In the genomic region with DNA sequence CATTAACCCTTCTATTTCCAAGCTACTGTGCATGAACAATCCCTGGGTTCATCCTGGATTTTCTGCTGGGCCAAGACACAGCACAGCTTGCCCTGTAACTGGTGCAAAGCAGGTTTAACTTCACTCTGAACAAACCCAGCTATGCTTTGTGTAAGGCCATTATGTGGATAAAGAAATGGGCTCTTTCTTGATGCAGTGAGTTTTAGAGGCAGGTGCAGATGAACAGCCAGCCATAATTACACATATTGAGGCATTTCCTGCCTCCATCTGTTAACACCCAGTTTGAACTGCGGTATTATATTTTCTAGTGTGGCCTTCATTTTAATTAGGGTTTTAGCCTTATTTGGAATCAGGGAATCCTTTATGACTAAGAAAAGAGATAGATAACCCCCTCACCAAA, we compare ENCODE assay signal across 28 cellular contexts.
"Had no signal": no experiment of that assay in that cellular context is flagged by ENCODE, and none has a peak within 500 bp of the region (broad histone marks: within the 10 kb centered on the region; RNA-seq: fewer than 3 reads in every experiment).

No MANE protein-coding gene starts in this region.

- H3K27ac ChIP-seq: adrenal gland, ascending aorta, breast epithelium, coronary artery, esophagus squamous epithelium, gastrocnemius medialis, left lung, parathyroid adenoma, thoracic aorta, vagina had no signal

- H2AFZ ChIP-seq: parathyroid adenoma had no signal

- DNase-seq: activated B cell treated with CpG ODN at 0.5 μM for 24 hours; activated CD4-positive, alpha-beta T cell treated with anti-CD3 and anti-CD28 coated beads for 36 hours; activated CD4-positive, alpha-beta T cell treated with anti-CD3 and anti-CD28 coated beads, Interleukin-2, amount 50 U/mL, for 4 hours; activated CD8-positive, alpha-beta memory T cell treated with anti-CD3 and anti-CD28 coated beads for 24 hours; activated CD8-positive, alpha-beta memory T cell treated with anti-CD3 and anti-CD28 coated beads, Interleukin-2, amount 50 U/mL, for 4 hours; activated T-cell treated with anti-CD3 and anti-CD28 coated beads, Interleukin-2, amount 50 U/mL, for 24 hours; adrenal gland; endodermal cell; esophagus squamous epithelium; gastrocnemius medialis; hippocampal formation; kidney glomerular epithelial cell; left lung; naive B cell; right cardiac atrium; stimulated activated CD4-positive, alpha-beta T cell treated with anti-CD3 and anti-CD28 coated beads, Interleukin-4, amount 100 ng/mL, for 24 hours; stimulated activated naive CD4-positive, alpha-beta T cell treated with Interleukin-2 at 50 U/mL for 16 hours had no signal

- H3K9me3 Mint-ChIP-seq: activated T-cell treated with anti-CD3 and anti-CD28 coated beads, Interleukin-2, amount 50 U/mL, for 24 hours; activated T-helper 17 cell treated with anti-CD3 and anti-CD28 coated beads, Interleukin-2, amount 50 U/mL, for 72 hours; type B pancreatic cell had no signal

- H3K9me3 ChIP-seq: esophagus squamous epithelium, gastrocnemius medialis, left lung, thoracic aorta, vagina had no signal

- H3K27me3 ChIP-seq: ascending aorta, esophagus squamous epithelium, gastrocnemius medialis, left lung, vagina had no signal

- ATAC-seq: activated CD4-positive, alpha-beta T cell treated with anti-CD3 and anti-CD28 coated beads for 36 hours; gastrocnemius medialis; left lung; right cardiac atrium had no signal

- H3K79me2 ChIP-seq: parathyroid adenoma had no signal

- H3K4me3 ChIP-seq: adrenal gland, ascending aorta, breast epithelium, coronary artery, esophagus squamous epithelium, gastrocnemius medialis, left lung, lung, thoracic aorta, vagina had no signal

- H3K36me3 Mint-ChIP-seq: activated naive CD8-positive, alpha-beta T cell; naive B cell; type B pancreatic cell had no signal

- H3K4me1 ChIP-seq: adrenal gland, ascending aorta, breast epithelium, esophagus squamous epithelium, gastrocnemius medialis, left lung, parathyroid adenoma, vagina had no signal

- H3K27ac Mint-ChIP-seq: activated B cell treated with CpG ODN at 0.5 μM for 24 hours; activated CD4-positive, alpha-beta T cell treated with anti-CD3 and anti-CD28 coated beads for 36 hours; activated naive CD8-positive, alpha-beta T cell; activated T-cell treated with anti-CD3 and anti-CD28 coated beads, Interleukin-2, amount 50 U/mL, for 24 hours; activated T-helper 17 cell treated with anti-CD3 and anti-CD28 coated beads, Interleukin-2, amount 50 U/mL, for 72 hours; endodermal cell; naive B cell; type B pancreatic cell had no signal

- H3K27me3 Mint-ChIP-seq: activated B cell treated with CpG ODN at 0.5 μM for 24 hours; activated T-helper 17 cell treated with anti-CD3 and anti-CD28 coated beads, Interleukin-2, amount 50 U/mL, for 72 hours; naive B cell had no signal

- H3K4me1 Mint-ChIP-seq: activated B cell treated with CpG ODN at 0.5 μM for 24 hours; activated CD4-positive, alpha-beta T cell treated with anti-CD3 and anti-CD28 coated beads for 36 hours; activated T-helper 17 cell treated with anti-CD3 and anti-CD28 coated beads, Interleukin-2, amount 50 U/mL, for 72 hours; central memory CD8-positive, alpha-beta T cell; endodermal cell; naive B cell had no signal

- H3K36me3 ChIP-seq: adrenal gland, ascending aorta, breast epithelium, esophagus squamous epithelium, gastrocnemius medialis, left lung, thoracic aorta, vagina had no signal

- H3K4me3 Mint-ChIP-seq: activated B cell treated with CpG ODN at 0.5 μM for 24 hours; activated CD4-positive, alpha-beta T cell treated with anti-CD3 and anti-CD28 coated beads for 36 hours; activated naive CD8-positive, alpha-beta T cell; activated T-cell treated with anti-CD3 and anti-CD28 coated beads, Interleukin-2, amount 50 U/mL, for 24 hours; activated T-helper 17 cell treated with anti-CD3 and anti-CD28 coated beads, Interleukin-2, amount 50 U/mL, for 72 hours; central memory CD8-positive, alpha-beta T cell; endodermal cell; naive B cell; type B pancreatic cell had no signal

- H3K9ac ChIP-seq: parathyroid adenoma had no signal
